ENCODE assay signal across 8 cellular contexts in genomic region chr9:35812025-35812602, GRCh38. TPM values are rescaled to one million over a fixed set of nuclear protein-coding genes. Genes with fewer than 3 reads are reported as not detected.
DNase-seq lines count a peak whose midpoint lies in the region; ATAC-seq and TF ChIP-seq lines count a peak whose summit lies in the region.

TSS of gene SPAG8 (minus strand) at chr9:35812262. CDS start at chr9:35812147, 115 bp downstream.

- no peaks in the 10 kb centered on the region for H3K36me3 ChIP-seq in parathyroid adenoma (ENCODE audit: control insufficient read depth, insufficient read depth, low read length)
- H3K36me3 ChIP-seq in tibial nerve: peaks cover 0 to 33% (median 0%) of the 10 kb centered on the region in 3 donors

- no peaks in the 10 kb centered on the region for H3K9me3 ChIP-seq in parathyroid adenoma (ENCODE audit: control insufficient read depth, low read length)
- no peaks in the 10 kb centered on the region for H3K9me3 ChIP-seq in tibial nerve

- TF ChIP-seq POLR2A in tibial nerve (IDR thresholded peaks at IDR 0.05): peak in 1 of 2 donors; percentile 50

- H2AFZ ChIP-seq in parathyroid adenoma: peak within 1 kb of the TSS; percentile 79

- H3K4me1 ChIP-seq in parathyroid adenoma (peaks cover 17% of the 10 kb centered on the region), tibial nerve (peaks cover 8 to 46% (median 25%) of the 10 kb centered on the region in 4 donors)

- H3K9ac ChIP-seq in parathyroid adenoma: no peak within 1 kb of the TSS

- H3K79me2 ChIP-seq in parathyroid adenoma: no peaks in the 10 kb centered on the region

- peak; percentile 61 for ATAC-seq in HG02588 (IDR thresholded peaks at IDR 0.05; ENCODE audit: unreplicated experiment)

- no peaks in the 10 kb centered on the region for H3K27me3 ChIP-seq in parathyroid adenoma (ENCODE audit: control insufficient read depth, insufficient read depth, low read length)
- no peaks in the 10 kb centered on the region for H3K27me3 ChIP-seq in tibial nerve

- TF ChIP-seq CTCF in parathyroid adenoma (IDR thresholded peaks at IDR 0.05) (no peak), tibial nerve (IDR thresholded peaks at IDR 0.05) (peak in 1 of 5 experiments; percentile 17)

- peak within 1 kb of the TSS; percentile 63 for H3K4me2 ChIP-seq in parathyroid adenoma (ENCODE audit: low read length)

- peak; percentile 15 for DNase-seq in NCI-H1048 (lab: John Stamatoyannopoulos, UW)
- peak; percentile 97 for DNase-seq in SKM-1 treated with dmso at 0.1 percent for 144 hours (lab: John Stamatoyannopoulos, UW; ENCODE audit: unreplicated experiment)
- peak; percentile 83 for DNase-seq in activated naive CD8-positive, alpha-beta T cell treated with anti-CD3 and anti-CD28 coated beads, Interleukin-2, amount 50 U/mL, for 16 hours (ENCODE audit: low read depth, low spot score)
- peak; percentile 96 for DNase-seq in cardiac septum (ENCODE audit: low spot score)
- peak; percentile 85 to 87 for DNase-seq in tibial nerve (ENCODE audit: low spot score in 2 of 2)

- 2% methylated on average over 17 to 28 of the region's 28 CpGs for WGBS in tibial nerve, 2 donors

- H3K4me3 ChIP-seq in GM08714 (ENCODE audit: low read length) (peak within 1 kb of the TSS; percentile 38; the same call in 1 of the 2 replicates), parathyroid adenoma (ENCODE audit: low read depth, low read length) (peak within 1 kb of the TSS; percentile 54), tibial nerve (peak within 1 kb of the TSS; percentile 30 to 67 (median 52))

- intact Hi-C loops in cardiac septum (cut with DNase I): loop anchor here (2.0 to 5.0 kb wide), 3 partner anchors 21 to 155 kb away; partner anchors contain the start of genes CCDC107, CREB3, NPR2 and RMRP

- H3K27ac ChIP-seq in parathyroid adenoma: peak within 1 kb of the TSS; percentile 48
- peak within 1 kb of the TSS in 3 of 4 donors; percentile 73 to 100 (median 99) for H3K27ac ChIP-seq in tibial nerve

- peak; percentile 60 to 75 for TF ChIP-seq EP300 in tibial nerve (IDR thresholded peaks at IDR 0.05)

RNA-seq across cellular contexts. Expression of gene SPAG8, which starts in this region (rescaled TPM):
- total RNA-seq in cardiac septum: 3.5 TPM
- total RNA-seq in tibial nerve: 1 to 10 TPM; 2.6 to 4.0 (median 3.5) TPM

Comparison
In these comparisons a context has a peak if more than half of its experiments do, and no peak if none do; other contexts are left out.
1. Peak in every context shown above with its lines: DNase-seq, ATAC-seq, H3K4me3 ChIP-seq and H3K27ac ChIP-seq.
2. DNase-seq: peak in every context shown above with its lines; median percentile 97 in SKM-1 treated with dmso at 0.1 percent for 144 hours; 96 in cardiac septum; 86 in tibial nerve; 83 in activated naive CD8-positive, alpha-beta T cell treated with anti-CD3 and anti-CD28 coated beads, Interleukin-2, amount 50 U/mL, for 16 hours; 15 in NCI-H1048.